2 cellular contexts compared by ENCODE assay signal in genomic region chr14:78013911-78014310, GRCh38.
DNase-seq lines count a peak whose midpoint lies in the region; ATAC-seq and TF ChIP-seq lines count a peak whose summit lies in the region.
"Not testable (repeated sequence)": the region's sequence is repeated elsewhere in the genome, so short reads cannot be mapped to it uniquely, and the experiment has no call there.

No MANE protein-coding gene starts in this region.

- H3K27me3 Mint-ChIP-seq in osteocyte (ENCODE audit: unreplicated experiment): not testable (repeated sequence)

- H3K4me3 ChIP-seq in lung: not testable (repeated sequence)

- H3K27ac Mint-ChIP-seq in osteocyte (ENCODE audit: unreplicated experiment): not testable (repeated sequence)

- not testable (repeated sequence) for H3K4me3 Mint-ChIP-seq in osteocyte (ENCODE audit: unreplicated experiment)

- H3K9me3 Mint-ChIP-seq in osteocyte (ENCODE audit: unreplicated experiment): peaks cover 21% of the 10 kb centered on the region

- peak; percentile 9 for DNase-seq in lung (ENCODE audit: low spot score)
- DNase-seq in osteocyte (ENCODE audit: extremely low spot score, unreplicated experiment): peak; percentile 84

- H3K4me1 ChIP-seq in lung (ENCODE audit: control insufficient read depth in 2 of 2, insufficient read depth in 2 of 2, low read length in 2 of 2): not testable (repeated sequence)

- TF ChIP-seq CTCF in lung (IDR thresholded peaks at IDR 0.05; ENCODE audit: control extremely low read depth, extremely low read depth); osteocyte (IDR thresholded peaks at IDR 0.05): not testable (repeated sequence)

- H3K9me3 ChIP-seq in lung (ENCODE audit: control insufficient read depth in 2 of 2, insufficient read depth in 1 of 2, low read length in 1 of 2): not testable (repeated sequence)

- H3K4me1 Mint-ChIP-seq in osteocyte (ENCODE audit: unreplicated experiment): not testable (repeated sequence)

- not testable (repeated sequence) for H3K27ac ChIP-seq in lung (ENCODE audit: low read depth in 1 of 2, low read length in 1 of 2)

- WGBS in lung, 2 donors: 94 to 96% methylated on average over 20 to 22 of the region's 22 CpGs

- not testable (repeated sequence) for ATAC-seq in lung (ENCODE audit: insufficient read depth, low FRiP score)

- not testable (repeated sequence) for H3K27me3 ChIP-seq in lung (ENCODE audit: control insufficient read depth, insufficient read depth)

- not testable (repeated sequence) for H3K36me3 Mint-ChIP-seq in osteocyte (ENCODE audit: unreplicated experiment)

- not testable (repeated sequence) for H3K36me3 ChIP-seq in lung (ENCODE audit: control insufficient read depth in 2 of 2, insufficient read depth in 2 of 2, low read length in 2 of 2)
